In the genomic region with DNA sequence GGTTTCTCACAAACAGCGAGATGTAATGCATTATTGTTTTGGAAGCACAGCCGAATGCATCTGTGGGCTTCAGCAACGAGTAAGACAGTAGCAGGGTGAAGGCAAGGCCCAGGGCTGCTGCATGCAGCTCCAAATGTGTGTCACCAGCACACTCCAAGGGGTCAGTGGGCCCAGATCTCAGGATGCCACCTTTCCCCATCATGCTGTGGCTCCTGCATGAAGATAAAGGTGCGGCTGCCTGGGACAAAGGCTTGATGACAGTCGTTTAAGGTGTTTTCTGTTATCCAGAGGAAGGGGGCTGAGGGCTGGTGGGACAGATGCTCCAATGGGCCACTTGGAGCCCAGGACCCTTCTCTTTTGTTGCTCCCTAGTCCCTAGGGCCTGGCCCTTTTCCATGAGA, we compare ENCODE assay signal across 23 cellular contexts. TPM values are rescaled to one million over a fixed set of nuclear protein-coding genes. Genes with fewer than 3 reads are reported as not detected.
DNase-seq lines count a peak whose midpoint lies in the region; ATAC-seq and TF ChIP-seq lines count a peak whose summit lies in the region.
"Had no signal": no experiment of that assay in that cellular context is flagged by ENCODE, and none has a peak within 500 bp of the region (broad histone marks: within the 10 kb centered on the region; RNA-seq: fewer than 3 reads in every experiment).

No MANE protein-coding gene starts in this region.

- TF ChIP-seq CTCF in Loucy (conservative IDR thresholded peaks at IDR 0.05; ENCODE audit: low read length), result no peak

- H3K9me3 ChIP-seq in Loucy (ENCODE audit: insufficient read depth, low read depth, low read length), result no peaks in the 10 kb centered on the region
- H3K9me3 ChIP-seq: breast epithelium had no signal

- DNase-seq in Right ventricle myocardium superior (peak; percentile 10), Right ventricle myocardium inferior (ENCODE audit: missing footprints) (no peak), iPS-NIHi7 (ENCODE audit: extremely low spot score) (peak; percentile 7), sciatic nerve (ENCODE audit: low spot score) (peak; percentile 21), NCI-H1694 treated with DMSO at 0.1 percent for 48 hours (lab: John Stamatoyannopoulos, UW) (no peak)
- DNase-seq: activated CD4-positive, alpha-beta T cell treated with anti-CD3 and anti-CD28 coated beads, Interleukin-2, amount 10 ng/mL, durations not matched to agents 24 days and 14 days; DMS79 treated with DMSO at 0.1 percent for 48 hours; effector memory CD8-positive, alpha-beta T cell; Karpas-422; mesenchymal stem cell; MV-4-11; NCI-H446 treated with DMSO at 0.1 percent for 48 hours; NCI-H82; nucleus accumbens had no signal

- H3F3A ChIP-seq in Loucy (ENCODE audit: low read depth), result no peaks in the 10 kb centered on the region

- H3K9me2 ChIP-seq in Loucy (replicated peaks; ENCODE audit: low read depth, low read length), result no peaks in the 10 kb centered on the region

- peak overlapping the region; percentile 12 for H3K9ac ChIP-seq in Loucy (ENCODE audit: low read depth, low read length, poor library complexity, severe bottlenecking)

- no peak overlapping the region; the same call in 1 of the 2 replicates for H2AFZ ChIP-seq in Loucy (ENCODE audit: low read length)

- no peaks in the 10 kb centered on the region for H3K79me2 ChIP-seq in Loucy (ENCODE audit: insufficient read depth, low read length)

- H3K4me1 ChIP-seq in Loucy (ENCODE audit: insufficient read depth, low read length, poor library complexity, severe bottlenecking), result peaks cover 61% of the 10 kb centered on the region
- H3K4me1 ChIP-seq: breast epithelium had no signal

- no peaks in the 10 kb centered on the region for H4K20me1 ChIP-seq in Loucy (ENCODE audit: insufficient read depth, low read length, poor library complexity, severe bottlenecking)

- H3K4me3 ChIP-seq in Loucy (ENCODE audit: low read length, poor library complexity, severe bottlenecking), result no peak overlapping the region
- H3K4me3 ChIP-seq: breast epithelium, smooth muscle cell had no signal

- ATAC-seq in Right ventricle myocardium superior (ENCODE audit: poor library complexity), result no peak
- ATAC-seq in Right ventricle myocardium inferior, result no peak
- no peak for ATAC-seq in sciatic nerve
- ATAC-seq in HG03469 (IDR thresholded peaks at IDR 0.05; ENCODE audit: unreplicated experiment), result no peak
- no peak for ATAC-seq in GM18511 (IDR thresholded peaks at IDR 0.05; ENCODE audit: unreplicated experiment)
- ATAC-seq: effector memory CD8-positive, alpha-beta T cell had no signal

- intact Hi-C loops in Right ventricle myocardium superior (cut with DNase I) (no loop called here), Right ventricle myocardium inferior (cut with DNase I) (no loop called here), sciatic nerve (cut with DNase I) (no loop called here)

- H3K36me3 ChIP-seq in Loucy (ENCODE audit: insufficient read depth, low read length), result no peaks in the 10 kb centered on the region
- H3K36me3 ChIP-seq: breast epithelium had no signal

- no peaks in the 10 kb centered on the region for H3K27me3 ChIP-seq in Loucy (ENCODE audit: insufficient read depth, low read length, poor library complexity, severe bottlenecking)

- H3K4me2 ChIP-seq in Loucy (ENCODE audit: low read depth, low read length, poor library complexity, severe bottlenecking), result no peak overlapping the region
- H3K4me2 ChIP-seq: smooth muscle cell had no signal

RNA-seq across cellular contexts. Expression of a gene that starts 13.2 kb away (rescaled TPM):
- total RNA-seq in Right ventricle myocardium superior (not detected), Right ventricle myocardium inferior (not detected), sciatic nerve (not detected)
- total RNA-seq: activated CD4-positive, alpha-beta T cell treated with anti-CD3 and anti-CD28 coated beads, Interleukin-2, amount 10 ng/mL, durations not matched to agents 24 days and 14 days; B cell; breast epithelium; fibroblast of villous mesenchyme; pulmonary artery endothelial cell; smooth muscle cell; subcutaneous adipose tissue had no signal

RNA-seq across cellular contexts. Expression of a gene that starts 21.6 kb away (rescaled TPM):
- 0.11 TPM for total RNA-seq in Right ventricle myocardium superior
- 0.60 TPM for total RNA-seq in Right ventricle myocardium inferior
- 0.89 TPM for total RNA-seq in sciatic nerve
- total RNA-seq: activated CD4-positive, alpha-beta T cell treated with anti-CD3 and anti-CD28 coated beads, Interleukin-2, amount 10 ng/mL, durations not matched to agents 24 days and 14 days; B cell; fibroblast of villous mesenchyme; pulmonary artery endothelial cell; smooth muscle cell had no signal

RNA-seq across cellular contexts. Expression of a gene that starts 28.0 kb away (rescaled TPM):
- not detected for total RNA-seq in Right ventricle myocardium superior
- total RNA-seq in Right ventricle myocardium inferior, result not detected
- total RNA-seq in sciatic nerve, result not detected
- total RNA-seq: activated CD4-positive, alpha-beta T cell treated with anti-CD3 and anti-CD28 coated beads, Interleukin-2, amount 10 ng/mL, durations not matched to agents 24 days and 14 days; B cell; breast epithelium; fibroblast of villous mesenchyme; pulmonary artery endothelial cell; smooth muscle cell; subcutaneous adipose tissue had no signal

Comparison
In these comparisons a context has a peak if more than half of its experiments do, and no peak if none do; other contexts are left out.
1. DNase-seq: peak in Right ventricle myocardium superior (single experiment), iPS-NIHi7 (single experiment) and sciatic nerve (single experiment); none in Right ventricle myocardium inferior (single experiment) and NCI-H1694 treated with DMSO at 0.1 percent for 48 hours (single experiment).